In genomic region chr13:23610187-23610576, GRCh38 we compare ENCODE assay signal across 1 cellular context.
TF ChIP-seq lines count a peak whose summit lies in the region.

No MANE protein-coding gene starts in this region.

TF ChIP-seq in H1, 55 proteins besides CTCF, POLR2A, EP300 and RAD21 (continued from another document):
- TF ChIP-seq, protein P1, sequence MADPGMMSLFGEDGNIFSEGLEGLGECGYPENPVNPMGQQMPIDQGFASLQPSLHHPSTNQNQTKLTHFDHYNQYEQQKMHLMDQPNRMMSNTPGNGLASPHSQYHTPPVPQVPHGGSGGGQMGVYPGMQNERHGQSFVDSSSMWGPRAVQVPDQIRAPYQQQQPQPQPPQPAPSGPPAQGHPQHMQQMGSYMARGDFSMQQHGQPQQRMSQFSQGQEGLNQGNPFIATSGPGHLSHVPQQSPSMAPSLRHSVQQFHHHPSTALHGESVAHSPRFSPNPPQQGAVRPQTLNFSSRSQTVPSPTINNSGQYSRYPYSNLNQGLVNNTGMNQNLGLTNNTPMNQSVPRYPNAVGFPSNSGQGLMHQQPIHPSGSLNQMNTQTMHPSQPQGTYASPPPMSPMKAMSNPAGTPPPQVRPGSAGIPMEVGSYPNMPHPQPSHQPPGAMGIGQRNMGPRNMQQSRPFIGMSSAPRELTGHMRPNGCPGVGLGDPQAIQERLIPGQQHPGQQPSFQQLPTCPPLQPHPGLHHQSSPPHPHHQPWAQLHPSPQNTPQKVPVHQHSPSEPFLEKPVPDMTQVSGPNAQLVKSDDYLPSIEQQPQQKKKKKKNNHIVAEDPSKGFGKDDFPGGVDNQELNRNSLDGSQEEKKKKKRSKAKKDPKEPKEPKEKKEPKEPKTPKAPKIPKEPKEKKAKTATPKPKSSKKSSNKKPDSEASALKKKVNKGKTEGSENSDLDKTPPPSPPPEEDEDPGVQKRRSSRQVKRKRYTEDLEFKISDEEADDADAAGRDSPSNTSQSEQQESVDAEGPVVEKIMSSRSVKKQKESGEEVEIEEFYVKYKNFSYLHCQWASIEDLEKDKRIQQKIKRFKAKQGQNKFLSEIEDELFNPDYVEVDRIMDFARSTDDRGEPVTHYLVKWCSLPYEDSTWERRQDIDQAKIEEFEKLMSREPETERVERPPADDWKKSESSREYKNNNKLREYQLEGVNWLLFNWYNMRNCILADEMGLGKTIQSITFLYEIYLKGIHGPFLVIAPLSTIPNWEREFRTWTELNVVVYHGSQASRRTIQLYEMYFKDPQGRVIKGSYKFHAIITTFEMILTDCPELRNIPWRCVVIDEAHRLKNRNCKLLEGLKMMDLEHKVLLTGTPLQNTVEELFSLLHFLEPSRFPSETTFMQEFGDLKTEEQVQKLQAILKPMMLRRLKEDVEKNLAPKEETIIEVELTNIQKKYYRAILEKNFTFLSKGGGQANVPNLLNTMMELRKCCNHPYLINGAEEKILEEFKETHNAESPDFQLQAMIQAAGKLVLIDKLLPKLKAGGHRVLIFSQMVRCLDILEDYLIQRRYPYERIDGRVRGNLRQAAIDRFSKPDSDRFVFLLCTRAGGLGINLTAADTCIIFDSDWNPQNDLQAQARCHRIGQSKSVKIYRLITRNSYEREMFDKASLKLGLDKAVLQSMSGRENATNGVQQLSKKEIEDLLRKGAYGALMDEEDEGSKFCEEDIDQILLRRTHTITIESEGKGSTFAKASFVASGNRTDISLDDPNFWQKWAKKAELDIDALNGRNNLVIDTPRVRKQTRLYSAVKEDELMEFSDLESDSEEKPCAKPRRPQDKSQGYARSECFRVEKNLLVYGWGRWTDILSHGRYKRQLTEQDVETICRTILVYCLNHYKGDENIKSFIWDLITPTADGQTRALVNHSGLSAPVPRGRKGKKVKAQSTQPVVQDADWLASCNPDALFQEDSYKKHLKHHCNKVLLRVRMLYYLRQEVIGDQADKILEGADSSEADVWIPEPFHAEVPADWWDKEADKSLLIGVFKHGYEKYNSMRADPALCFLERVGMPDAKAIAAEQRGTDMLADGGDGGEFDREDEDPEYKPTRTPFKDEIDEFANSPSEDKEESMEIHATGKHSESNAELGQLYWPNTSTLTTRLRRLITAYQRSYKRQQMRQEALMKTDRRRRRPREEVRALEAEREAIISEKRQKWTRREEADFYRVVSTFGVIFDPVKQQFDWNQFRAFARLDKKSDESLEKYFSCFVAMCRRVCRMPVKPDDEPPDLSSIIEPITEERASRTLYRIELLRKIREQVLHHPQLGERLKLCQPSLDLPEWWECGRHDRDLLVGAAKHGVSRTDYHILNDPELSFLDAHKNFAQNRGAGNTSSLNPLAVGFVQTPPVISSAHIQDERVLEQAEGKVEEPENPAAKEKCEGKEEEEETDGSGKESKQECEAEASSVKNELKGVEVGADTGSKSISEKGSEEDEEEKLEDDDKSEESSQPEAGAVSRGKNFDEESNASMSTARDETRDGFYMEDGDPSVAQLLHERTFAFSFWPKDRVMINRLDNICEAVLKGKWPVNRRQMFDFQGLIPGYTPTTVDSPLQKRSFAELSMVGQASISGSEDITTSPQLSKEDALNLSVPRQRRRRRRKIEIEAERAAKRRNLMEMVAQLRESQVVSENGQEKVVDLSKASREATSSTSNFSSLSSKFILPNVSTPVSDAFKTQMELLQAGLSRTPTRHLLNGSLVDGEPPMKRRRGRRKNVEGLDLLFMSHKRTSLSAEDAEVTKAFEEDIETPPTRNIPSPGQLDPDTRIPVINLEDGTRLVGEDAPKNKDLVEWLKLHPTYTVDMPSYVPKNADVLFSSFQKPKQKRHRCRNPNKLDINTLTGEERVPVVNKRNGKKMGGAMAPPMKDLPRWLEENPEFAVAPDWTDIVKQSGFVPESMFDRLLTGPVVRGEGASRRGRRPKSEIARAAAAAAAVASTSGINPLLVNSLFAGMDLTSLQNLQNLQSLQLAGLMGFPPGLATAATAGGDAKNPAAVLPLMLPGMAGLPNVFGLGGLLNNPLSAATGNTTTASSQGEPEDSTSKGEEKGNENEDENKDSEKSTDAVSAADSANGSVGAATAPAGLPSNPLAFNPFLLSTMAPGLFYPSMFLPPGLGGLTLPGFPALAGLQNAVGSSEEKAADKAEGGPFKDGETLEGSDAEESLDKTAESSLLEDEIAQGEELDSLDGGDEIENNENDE (IDR thresholded peaks at IDR 0.05; ENCODE audit: insufficient replicate concordance, low read length): no peak
- TF ChIP-seq SIN3A (conservative IDR thresholded peaks at IDR 0.05 in 1 of 2, IDR thresholded peaks at IDR 0.05 in 1 of 2; ENCODE audit: low read depth in 1 of 2, low read length in 2 of 2) (no peak), SRF (IDR thresholded peaks at IDR 0.05; ENCODE audit: low read depth, low read length) (no peak), SIX5 (IDR thresholded peaks at IDR 0.05; ENCODE audit: low read depth, low read length) (no peak), ASH2L (IDR thresholded peaks at IDR 0.05; ENCODE audit: low read length) (no peak), TAF7 (optimal IDR thresholded peaks at IDR 0.05; ENCODE audit: borderline replicate concordance, low read depth, low read length) (no peak), GABPA (IDR thresholded peaks at IDR 0.05; ENCODE audit: borderline replicate concordance, insufficient read depth, low read length) (no peak), TCF12 (IDR thresholded peaks at IDR 0.05; ENCODE audit: low read depth, low read length) (no peak), JUN (IDR thresholded peaks at IDR 0.05; ENCODE audit: low read depth, low read length) (no peak), CTBP2 (IDR thresholded peaks at IDR 0.05; ENCODE audit: borderline replicate concordance, insufficient read depth, insufficient read length, low read length) (no peak), KDM5A (IDR thresholded peaks at IDR 0.05; ENCODE audit: low read length) (no peak)
